In genomic region chr3:157491136-157491535, GRCh38 we compare ENCODE assay signal across 17 cellular contexts. TPM values are rescaled to one million over a fixed set of nuclear protein-coding genes. Genes with fewer than 3 reads are reported as not detected.
"Had no signal": no experiment of that assay in that cellular context is flagged by ENCODE, and none has a peak within 500 bp of the region (broad histone marks: within the 10 kb centered on the region; RNA-seq: fewer than 3 reads in every experiment).

No MANE protein-coding gene starts in this region.

- ATAC-seq: activated CD8-positive, alpha-beta T cell treated with anti-CD3 and anti-CD28 coated beads, Interleukin-2, amount 10 ng/mL, durations not matched to agents 7 days and 5 days; activated naive CD4-positive, alpha-beta T cell treated with anti-CD3 and anti-CD28 coated beads, Interleukin-2, amount 50 U/mL, for 72 hours; esophagus mucosa; WTC11 had no signal

- H3K27me3 ChIP-seq: ovary, stomach, testis had no signal

- H3K4me3 ChIP-seq: ovary, stomach, testis had no signal

- H3K4me1 ChIP-seq: testis had no signal

- H3K27ac ChIP-seq: ovary, stomach, testis had no signal

- H3K9me3 ChIP-seq: ovary, stomach, testis had no signal

- DNase-seq: activated CD4-positive, alpha-beta T cell treated with anti-CD3 and anti-CD28 coated beads for 4 hours; activated CD8-positive, alpha-beta memory T cell treated with anti-CD3 and anti-CD28 coated beads, Interleukin-2, amount 50 U/mL, for 4 hours; activated CD8-positive, alpha-beta T cell treated with anti-CD3 and anti-CD28 coated beads, Interleukin-2, amount 10 ng/mL, durations not matched to agents 7 days and 5 days; activated effector memory CD4-positive, alpha-beta T cell treated with anti-CD3 and anti-CD28 coated beads, Interleukin-2, amount 50 U/mL, for 16 hours; activated T-cell treated with anti-CD3 and anti-CD28 coated beads, Interleukin-2, amount 50 U/mL, for 48 hours; caudate nucleus; islet precursor cell; mammary epithelial cell; naive B cell; ovary; stimulated activated CD4-positive, alpha-beta T cell treated with anti-CD3 and anti-CD28 coated beads, Interleukin-12 subunit alpha, Interleukin-12 subunit beta, amount 100 ng/mL, for 4 hours; stimulated activated CD4-positive, alpha-beta T cell treated with anti-CD3 and anti-CD28 coated beads, Interleukin-2, amount 100 ng/mL, for 24 hours; stomach; testis had no signal

RNA-seq across cellular contexts. Expression of gene VEPH1, which starts 12.1 kb away (rescaled TPM):
- total RNA-seq: activated CD8-positive, alpha-beta T cell treated with anti-CD3 and anti-CD28 coated beads, Interleukin-2, amount 10 ng/mL, durations not matched to agents 7 days and 5 days; activated naive CD4-positive, alpha-beta T cell treated with anti-CD3 and anti-CD28 coated beads, Interleukin-2, amount 50 U/mL, for 72 hours had no signal

RNA-seq across cellular contexts. Expression of gene PTX3, which starts 54.5 kb away (rescaled TPM):
- total RNA-seq: activated CD8-positive, alpha-beta T cell treated with anti-CD3 and anti-CD28 coated beads, Interleukin-2, amount 10 ng/mL, durations not matched to agents 7 days and 5 days had no signal
